16 cellular contexts compared by ENCODE assay signal in the genomic region with DNA sequence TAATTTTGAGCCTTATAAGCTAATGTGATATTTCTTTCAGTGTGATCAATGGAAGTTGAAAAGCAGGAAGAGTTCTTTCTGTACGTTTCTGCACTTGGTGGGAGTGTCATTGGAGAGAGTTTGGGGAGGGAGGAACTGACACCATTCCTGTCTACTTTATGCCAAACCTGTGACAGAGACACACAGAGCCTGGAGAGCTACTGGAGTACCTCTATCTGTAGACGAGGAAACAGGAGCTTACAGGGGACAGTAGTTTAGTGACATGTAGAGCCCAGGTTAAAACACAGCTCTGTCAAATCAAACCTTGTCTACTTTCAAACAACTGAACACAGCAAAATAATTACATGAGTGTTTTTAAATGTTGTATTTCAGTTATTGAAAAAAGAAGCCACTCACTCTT.
DNase-seq lines count a peak whose midpoint lies in the region; ATAC-seq and TF ChIP-seq lines count a peak whose summit lies in the region.
"Had no signal": no experiment of that assay in that cellular context is flagged by ENCODE, and none has a peak within 500 bp of the region (broad histone marks: within the 10 kb centered on the region; RNA-seq: fewer than 3 reads in every experiment).

No MANE protein-coding gene starts in this region.

- intact Hi-C loops in sciatic nerve (cut with DNase I), result no loop called here

- peaks cover 0 to 3% (median 0%) of the 10 kb centered on the region in 7 donors for H3K9me3 Mint-ChIP-seq in CD4-positive, CD25-positive, alpha-beta regulatory T cell
- no peaks in the 10 kb centered on the region for H3K9me3 Mint-ChIP-seq in IgD-negative memory B cell
- no peaks in the 10 kb centered on the region for H3K9me3 Mint-ChIP-seq in activated naive CD8-positive, alpha-beta T cell treated with anti-CD3 and anti-CD28 coated beads, Interleukin-2, amount 50 U/mL, for 24 hours
- H3K9me3 Mint-ChIP-seq: CD8-positive, alpha-beta T cell; endodermal cell had no signal

- H3K27me3 Mint-ChIP-seq in CD4-positive, CD25-positive, alpha-beta regulatory T cell, result no peaks in the 10 kb centered on the region
- H3K27me3 Mint-ChIP-seq in IgD-negative memory B cell, result no peaks in the 10 kb centered on the region
- peaks cover 12% of the 10 kb centered on the region for H3K27me3 Mint-ChIP-seq in activated naive CD8-positive, alpha-beta T cell treated with anti-CD3 and anti-CD28 coated beads, Interleukin-2, amount 50 U/mL, for 24 hours

- no peak for ATAC-seq in CD4-positive, CD25-positive, alpha-beta regulatory T cell (ENCODE audit: low read depth in 2 of 2)
- no peak for ATAC-seq in activated naive CD8-positive, alpha-beta T cell treated with anti-CD3 and anti-CD28 coated beads, Interleukin-2, amount 50 U/mL, for 24 hours
- ATAC-seq in sciatic nerve (no peak), GM21737 (IDR thresholded peaks at IDR 0.05; ENCODE audit: unreplicated experiment) (no peak)
- ATAC-seq: CD8-positive, alpha-beta T cell had no signal

- peaks cover 4% of the 10 kb centered on the region for H3K4me1 ChIP-seq in CD4-positive, CD25-positive, alpha-beta regulatory T cell (ENCODE audit: control insufficient read depth, insufficient read depth, low read length, poor library complexity, severe bottlenecking)
- peaks cover 5 to 41% of the 10 kb centered on the region in 2 experiments for H3K4me1 ChIP-seq in neutrophil (ENCODE audit: control insufficient read depth in 1 of 2, insufficient read depth in 1 of 2, low read depth in 1 of 2, low read length in 1 of 2)

- H3K4me3 ChIP-seq in CD4-positive, CD25-positive, alpha-beta regulatory T cell (ENCODE audit: low read depth, low read length), result peak overlapping the region; percentile 71
- no peak overlapping the region for H3K4me3 ChIP-seq in neutrophil (ENCODE audit: low read depth in 1 of 2, low read length in 1 of 2)
- H3K4me3 ChIP-seq: cardiac muscle cell, MG63 had no signal

- peaks cover 0 to 22% (median 13%) of the 10 kb centered on the region in 4 donors for H3K4me1 Mint-ChIP-seq in CD4-positive, CD25-positive, alpha-beta regulatory T cell
- peaks cover 17 to 29% (median 28%) of the 10 kb centered on the region in 3 donors for H3K4me1 Mint-ChIP-seq in IgD-negative memory B cell
- H3K4me1 Mint-ChIP-seq in activated naive CD8-positive, alpha-beta T cell treated with anti-CD3 and anti-CD28 coated beads, Interleukin-2, amount 50 U/mL, for 24 hours, result peaks cover 20% of the 10 kb centered on the region

- TF ChIP-seq CTCF in neutrophil (IDR thresholded peaks at IDR 0.05), result no peak

- H3K9me3 ChIP-seq in CD4-positive, CD25-positive, alpha-beta regulatory T cell (ENCODE audit: control insufficient read depth in 2 of 2, low read length in 2 of 2), result no peaks in the 10 kb centered on the region
- H3K9me3 ChIP-seq in neutrophil, result no peaks in the 10 kb centered on the region
- H3K9me3 ChIP-seq: MG63 had no signal

- H3K27ac ChIP-seq in CD4-positive, CD25-positive, alpha-beta regulatory T cell (ENCODE audit: insufficient read depth, low read length, poor library complexity, severe bottlenecking), result no peak overlapping the region
- peak overlapping the region; percentile 84 for H3K27ac ChIP-seq in neutrophil
- H3K27ac ChIP-seq: cardiac muscle cell had no signal

- H3K27me3 ChIP-seq in CD4-positive, CD25-positive, alpha-beta regulatory T cell (ENCODE audit: control insufficient read depth, insufficient read depth, low read length), result no peaks in the 10 kb centered on the region
- no peaks in the 10 kb centered on the region for H3K27me3 ChIP-seq in neutrophil
- H3K27me3 ChIP-seq: cardiac muscle cell, MG63 had no signal

- H3K27ac Mint-ChIP-seq in CD4-positive, CD25-positive, alpha-beta regulatory T cell, result peak overlapping the region; percentile 46 to 92 (median 59)
- H3K27ac Mint-ChIP-seq in IgD-negative memory B cell, result peak overlapping the region; percentile 82 to 97 (median 89)
- peak overlapping the region; percentile 77 for H3K27ac Mint-ChIP-seq in activated naive CD8-positive, alpha-beta T cell treated with anti-CD3 and anti-CD28 coated beads, Interleukin-2, amount 50 U/mL, for 24 hours
- H3K27ac Mint-ChIP-seq: CD8-positive, alpha-beta T cell; endodermal cell had no signal

- H3K4me3 Mint-ChIP-seq in CD4-positive, CD25-positive, alpha-beta regulatory T cell, result peak overlapping the region; percentile 6 to 88 (median 40)
- peak overlapping the region; percentile 25 to 90 (median 75) for H3K4me3 Mint-ChIP-seq in IgD-negative memory B cell
- H3K4me3 Mint-ChIP-seq in activated naive CD8-positive, alpha-beta T cell treated with anti-CD3 and anti-CD28 coated beads, Interleukin-2, amount 50 U/mL, for 24 hours, result peak overlapping the region; percentile 28
- H3K4me3 Mint-ChIP-seq: CD8-positive, alpha-beta T cell; endodermal cell had no signal

- H3K36me3 Mint-ChIP-seq in CD4-positive, CD25-positive, alpha-beta regulatory T cell, result no peaks in the 10 kb centered on the region
- peaks cover 4% of the 10 kb centered on the region for H3K36me3 Mint-ChIP-seq in IgD-negative memory B cell
- no peaks in the 10 kb centered on the region for H3K36me3 Mint-ChIP-seq in activated naive CD8-positive, alpha-beta T cell treated with anti-CD3 and anti-CD28 coated beads, Interleukin-2, amount 50 U/mL, for 24 hours (ENCODE audit: low read depth)
- H3K36me3 Mint-ChIP-seq: CD8-positive, alpha-beta T cell had no signal

- H3K36me3 ChIP-seq in CD4-positive, CD25-positive, alpha-beta regulatory T cell (ENCODE audit: control insufficient read depth, insufficient read depth, low read length), result no peaks in the 10 kb centered on the region
- no peaks in the 10 kb centered on the region for H3K36me3 ChIP-seq in neutrophil
- H3K36me3 ChIP-seq: cardiac muscle cell, MG63 had no signal

- no peak for DNase-seq in CD4-positive, CD25-positive, alpha-beta regulatory T cell
- DNase-seq in activated naive CD8-positive, alpha-beta T cell treated with anti-CD3 and anti-CD28 coated beads, Interleukin-2, amount 50 U/mL, for 24 hours, result no peak
- DNase-seq in islet precursor cell, result no peak
- no peak for DNase-seq in sciatic nerve (ENCODE audit: low spot score)
- no peak for DNase-seq in NCI-H1694 (lab: John Stamatoyannopoulos, UW)
- DNase-seq: activated CD4-positive, alpha-beta T cell treated with anti-CD3 and anti-CD28 coated beads for 1 hour; activated gamma-delta T cell; CD8-positive, alpha-beta T cell; endodermal cell; MG63; NCI-H2171 treated with DMSO at 0.1 percent for 48 hours; stimulated activated CD4-positive, alpha-beta T cell treated with anti-CD3 and anti-CD28 coated beads, Interleukin-2, amount 100 ng/mL, for 48 hours had no signal
